22 cellular contexts compared by ENCODE assay signal in the genomic region with DNA sequence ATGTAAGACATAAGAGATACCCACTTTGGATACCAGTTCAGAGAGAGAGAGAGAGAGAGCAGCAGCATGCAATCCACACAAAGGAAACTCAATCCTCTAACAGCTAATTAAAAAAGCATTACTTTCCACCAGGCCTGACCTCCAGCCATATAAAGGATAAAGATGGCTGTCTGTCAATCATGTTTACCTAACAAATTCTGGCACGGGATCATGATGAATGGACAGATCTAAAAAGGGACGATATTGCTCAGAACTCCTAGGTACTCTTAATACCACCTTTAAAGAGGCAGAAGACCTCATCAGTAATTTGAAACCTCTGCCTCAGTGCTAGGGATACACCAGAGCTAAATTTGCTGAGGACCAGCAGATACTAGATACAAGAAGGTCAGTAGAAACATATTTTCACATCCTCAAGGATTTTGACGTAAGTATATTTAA.
DNase-seq lines count a peak whose midpoint lies in the region; ATAC-seq and TF ChIP-seq lines count a peak whose summit lies in the region.
"Had no signal": no experiment of that assay in that cellular context is flagged by ENCODE, and none has a peak within 500 bp of the region (broad histone marks: within the 10 kb centered on the region; RNA-seq: fewer than 3 reads in every experiment).

No MANE protein-coding gene starts in this region.

- H3K27ac ChIP-seq in temporal lobe (ENCODE audit: low read depth, low read length) (peak overlapping the region; percentile 6), lower lobe of right lung (no peak overlapping the region)
- H3K27ac ChIP-seq: 22Rv1, body of pancreas, foreskin keratinocyte, RWPE1, testis had no signal

- no peaks in the 10 kb centered on the region for H3K4me1 ChIP-seq in lower lobe of right lung
- H3K4me1 ChIP-seq: body of pancreas, foreskin keratinocyte, testis had no signal

- no peaks in the 10 kb centered on the region for H3K36me3 ChIP-seq in lower lobe of right lung

- no peaks in the 10 kb centered on the region for H3K27me3 ChIP-seq in lower lobe of right lung (ENCODE audit: low read depth)
- H3K27me3 ChIP-seq: body of pancreas, testis had no signal

- no peak overlapping the region for H3K27ac Mint-ChIP-seq in WTC11
- no peak overlapping the region for H3K27ac Mint-ChIP-seq in MCF 10A (ENCODE audit: low read depth, unreplicated experiment)
- H3K27ac Mint-ChIP-seq: activated naive CD4-positive, alpha-beta T cell treated with anti-CD3 and anti-CD28 coated beads, Interleukin-2, amount 50 U/mL, for 72 hours had no signal

- BruUV-seq in MCF 10A (replicated peaks; lab: Mats Ljungman, UMichigan) = no TSS peak

- CTCF ChIA-PET in WTC11 (lab: Charles Lee) (interaction anchor here (0.9 to 3.7 kb wide), 2 partner anchors 12 to 143 kb away, joined by 3 to 32 read pairs; no protein-coding TSS in a partner anchor), MCF 10A (lab: Yijun Ruan, JAX) (interaction anchor here (0.6 to 1.2 kb wide), 5 partner anchors 10 to 564 kb away, joined by 3 to 7 read pairs (median 4); no protein-coding TSS in a partner anchor)

- H3K36me3 Mint-ChIP-seq in WTC11 (no peaks in the 10 kb centered on the region), MCF 10A (ENCODE audit: insufficient read depth, unreplicated experiment) (no peaks in the 10 kb centered on the region)
- H3K36me3 Mint-ChIP-seq: activated naive CD4-positive, alpha-beta T cell treated with anti-CD3 and anti-CD28 coated beads, Interleukin-2, amount 50 U/mL, for 72 hours had no signal

- H3K9me3 Mint-ChIP-seq in WTC11 = no peaks in the 10 kb centered on the region
- no peaks in the 10 kb centered on the region for H3K9me3 Mint-ChIP-seq in MCF 10A (ENCODE audit: unreplicated experiment)
- H3K9me3 Mint-ChIP-seq: activated naive CD4-positive, alpha-beta T cell treated with anti-CD3 and anti-CD28 coated beads, Interleukin-2, amount 50 U/mL, for 72 hours; neural crest cell had no signal

- TF ChIP-seq CTCF in WTC11 (IDR thresholded peaks at IDR 0.05) = no peak
- TF ChIP-seq CTCF in lower lobe of right lung (IDR thresholded peaks at IDR 0.05) = no peak
- no peak for TF ChIP-seq CTCF in MCF 10A (IDR thresholded peaks at IDR 0.05; ENCODE audit: unreplicated experiment)

- no peaks in the 10 kb centered on the region for H3K27me3 Mint-ChIP-seq in WTC11 (ENCODE audit: low read depth)
- peaks cover 94% of the 10 kb centered on the region for H3K27me3 Mint-ChIP-seq in MCF 10A (ENCODE audit: insufficient read depth, unreplicated experiment)

- intact Hi-C loops in lower lobe of right lung (cut with DNase I) = no loop called here
- intact Hi-C loops in MCF 10A (cut with micrococcal nuclease) = no loop called here

- ATAC-seq in WTC11 (peak; percentile 46; the same call in 1 of the 2 replicates), lower lobe of right lung (no peak), GM21529 (IDR thresholded peaks at IDR 0.05; ENCODE audit: unreplicated experiment) (no peak)
- ATAC-seq: activated naive CD4-positive, alpha-beta T cell treated with anti-CD3 and anti-CD28 coated beads, Interleukin-2, amount 50 U/mL, for 72 hours; body of pancreas; foreskin keratinocyte; GM12878 had no signal

- H3K4me3 ChIP-seq in lower lobe of right lung = no peak overlapping the region
- H3K4me3 ChIP-seq: body of pancreas, GM12878, testis had no signal

- POLR2A ChIA-PET in WTC11 (lab: Charles Lee) (interaction anchor here (0.5 kb wide), 1 partner anchor 132 kb away, joined by 5 read pairs; no protein-coding TSS in a partner anchor), MCF 10A (lab: Yijun Ruan, JAX) (no interaction called here)

- H3K4me3 Mint-ChIP-seq in WTC11 (no peak overlapping the region), MCF 10A (ENCODE audit: unreplicated experiment) (no peak overlapping the region)
- H3K4me3 Mint-ChIP-seq: neural crest cell had no signal

- peaks cover 25% of the 10 kb centered on the region for H3K4me1 Mint-ChIP-seq in WTC11
- no peaks in the 10 kb centered on the region for H3K4me1 Mint-ChIP-seq in MCF 10A (ENCODE audit: insufficient read depth, unreplicated experiment)

- DNase-seq in DMS 273 (lab: John Stamatoyannopoulos, UW; ENCODE audit: unreplicated experiment) (peak; percentile 9), DMS 273 treated with DMSO at 0.1 percent for 48 hours (lab: John Stamatoyannopoulos, UW) (no peak), NCI-H2196 (lab: John Stamatoyannopoulos, UW; ENCODE audit: unreplicated experiment) (peak; percentile 16), WTC11 (ENCODE audit: low spot score) (no peak), lower lobe of right lung (no peak), MCF 10A (ENCODE audit: unreplicated experiment) (no peak)
- DNase-seq: activated CD4-positive, CD25-positive, alpha-beta regulatory T cell; body of pancreas; dermis blood vessel endothelial cell; foreskin keratinocyte; GDM1; midbrain; NCI-H187; T-helper 2 cell; testis had no signal

- no peaks in the 10 kb centered on the region for H3K9me3 ChIP-seq in lower lobe of right lung
- H3K9me3 ChIP-seq: body of pancreas, testis had no signal

TF ChIP-seq in WTC11, 78 proteins besides CTCF, POLR2A, EP300 and RAD21:
- TF ChIP-seq ERG (CRISPR knock-in tag; IDR thresholded peaks at IDR 0.05) (no peak), TEAD1 (CRISPR knock-in tag; IDR thresholded peaks at IDR 0.05) (no peak)
- TF ChIP-seq, protein P1, sequence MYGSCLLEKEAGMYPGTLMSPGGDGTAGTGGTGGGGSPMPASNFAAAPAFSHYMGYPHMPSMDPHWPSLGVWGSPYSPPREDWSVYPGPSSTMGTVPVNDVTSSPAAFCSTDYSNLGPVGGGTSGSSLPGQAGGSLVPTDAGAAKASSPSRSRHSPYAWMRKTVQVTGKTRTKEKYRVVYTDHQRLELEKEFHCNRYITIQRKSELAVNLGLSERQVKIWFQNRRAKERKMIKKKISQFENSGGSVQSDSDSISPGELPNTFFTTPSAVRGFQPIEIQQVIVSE (CRISPR knock-in tag; IDR thresholded peaks at IDR 0.05; ENCODE audit: borderline replicate concordance) = no peak

Comparison
In these comparisons a context has a peak if more than half of its experiments do, and no peak if none do; other contexts are left out.
1. DNase-seq: peak in DMS 273 (single experiment) and NCI-H2196 (single experiment); none in DMS 273 treated with DMSO at 0.1 percent for 48 hours (single experiment), WTC11 (single experiment), lower lobe of right lung (single experiment) and MCF 10A (single experiment).